Comparison of ENCODE assay signal across 13 cellular contexts in the genomic region with DNA sequence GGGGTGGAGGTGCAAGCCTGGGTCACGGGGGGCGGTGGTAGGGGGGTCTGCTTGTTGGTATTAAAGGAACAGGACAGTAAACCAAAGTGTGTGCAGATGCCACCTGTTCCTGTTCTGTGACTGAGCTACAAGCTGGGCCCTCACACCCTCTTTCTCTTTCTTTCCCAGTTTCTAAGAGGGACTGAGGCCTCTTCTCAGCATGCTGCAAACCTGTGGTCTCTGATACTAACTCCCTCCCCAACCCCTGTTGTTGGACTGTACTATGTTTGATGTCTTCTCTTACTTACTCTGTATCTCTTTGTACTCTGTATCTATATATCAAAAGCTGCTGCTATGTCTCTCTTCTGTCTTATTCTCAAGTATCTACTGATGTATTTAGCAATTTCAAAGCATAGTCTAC.
"Had no signal": no experiment of that assay in that cellular context is flagged by ENCODE, and none has a peak within 500 bp of the region (broad histone marks: within the 10 kb centered on the region; RNA-seq: fewer than 3 reads in every experiment).

No MANE protein-coding gene starts in this region.

- H3K4me3 ChIP-seq: pancreas, psoas muscle, right lobe of liver, sigmoid colon, stomach, thoracic aorta, thyroid gland, tibial nerve, upper lobe of left lung, vagina had no signal

- H3K4me1 ChIP-seq: pancreas, psoas muscle, sigmoid colon, stomach, thyroid gland, tibial nerve, vagina had no signal

- H3K27ac ChIP-seq: pancreas, psoas muscle, right lobe of liver, sigmoid colon, stomach, thoracic aorta, thyroid gland, tibial nerve, upper lobe of left lung, vagina had no signal

- H3K9me3 ChIP-seq: neutrophil, pancreas, psoas muscle, right lobe of liver, sigmoid colon, stomach, thoracic aorta, thyroid gland, tibial nerve, upper lobe of left lung, vagina had no signal

- FAIRE-seq: pancreas, small intestine, urothelium cell line had no signal

- H3K36me3 ChIP-seq: neutrophil, pancreas, right lobe of liver, sigmoid colon, thoracic aorta, thyroid gland, tibial nerve, upper lobe of left lung, vagina had no signal

- H3K27me3 ChIP-seq: pancreas, right lobe of liver, thyroid gland, tibial nerve, upper lobe of left lung, vagina had no signal
